36 cellular contexts compared by ENCODE assay signal in the genomic region with DNA sequence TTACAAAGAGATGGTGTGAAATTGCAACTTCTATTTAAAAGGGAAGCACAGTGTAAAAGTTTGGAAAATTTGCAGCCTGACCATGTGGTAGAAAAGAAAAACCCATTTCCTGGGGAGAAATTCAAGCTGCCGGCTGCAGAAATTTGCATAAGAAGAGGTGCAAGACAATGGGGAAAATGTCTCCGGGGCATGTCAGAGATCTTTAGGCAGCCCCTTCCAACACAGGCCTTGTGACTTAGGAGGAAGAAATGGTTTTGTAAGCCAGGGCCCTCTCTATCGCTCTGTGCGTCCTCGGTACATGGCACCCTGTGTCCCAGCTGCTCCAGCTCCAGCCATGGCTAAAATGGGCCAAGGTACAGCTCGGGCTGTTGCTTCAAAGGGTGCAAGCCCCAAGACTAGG. TPM values are rescaled to one million over a fixed set of nuclear protein-coding genes. Genes with fewer than 3 reads are reported as not detected.
"Had no signal": no experiment of that assay in that cellular context is flagged by ENCODE, and none has a peak within 500 bp of the region (broad histone marks: within the 10 kb centered on the region; RNA-seq: fewer than 3 reads in every experiment).

No MANE protein-coding gene starts in this region.

- H3K4me2 ChIP-seq: PC-9 had no signal

- H3K27me3 ChIP-seq: brain microvascular endothelial cell, MG63 had no signal

- H3K4me1 Mint-ChIP-seq: activated CD4-positive, alpha-beta memory T cell treated with anti-CD3 and anti-CD28 coated beads, Interleukin-2, amount 10 ng/mL, durations not matched to agents 7 days and 5 days; activated CD8-positive, alpha-beta memory T cell treated with anti-CD3 and anti-CD28 coated beads, Interleukin-2, amount 10 ng/mL, durations not matched to agents 7 days and 5 days; activated naive CD4-positive, alpha-beta T cell treated with anti-CD3 and anti-CD28 coated beads, Interleukin-2, amount 10 ng/mL, durations not matched to agents 7 days and 5 days; activated naive CD8-positive, alpha-beta T cell treated with anti-CD3 and anti-CD28 coated beads, Interleukin-2, amount 50 U/mL, for 24 hours; T-helper 17 cell had no signal

- ATAC-seq: activated CD8-positive, alpha-beta memory T cell treated with anti-CD3 and anti-CD28 coated beads, Interleukin-2, amount 10 ng/mL, durations not matched to agents 7 days and 5 days; activated naive CD8-positive, alpha-beta T cell treated with anti-CD3 and anti-CD28 coated beads, Interleukin-2, amount 50 U/mL, for 24 hours; Right ventricle myocardium inferior; SK-N-SH treated with all-trans-retinoic acid at 6 μM for 48 hours; T-cell; T-helper 17 cell had no signal

- H3K36me3 ChIP-seq: brain microvascular endothelial cell, MG63 had no signal

- H3K9me3 ChIP-seq: MG63 had no signal

- H2AFZ ChIP-seq: PC-9 had no signal

- H3K27ac Mint-ChIP-seq: activated CD4-positive, alpha-beta memory T cell treated with anti-CD3 and anti-CD28 coated beads, Interleukin-2, amount 10 ng/mL, durations not matched to agents 7 days and 5 days; activated CD8-positive, alpha-beta memory T cell treated with anti-CD3 and anti-CD28 coated beads, Interleukin-2, amount 10 ng/mL, durations not matched to agents 7 days and 5 days; activated naive CD4-positive, alpha-beta T cell treated with anti-CD3 and anti-CD28 coated beads, Interleukin-2, amount 10 ng/mL, durations not matched to agents 7 days and 5 days; activated naive CD8-positive, alpha-beta T cell; activated naive CD8-positive, alpha-beta T cell treated with anti-CD3 and anti-CD28 coated beads, Interleukin-2, amount 50 U/mL, for 24 hours; T-cell; T-helper 17 cell had no signal

- H3K4me3 Mint-ChIP-seq: activated CD4-positive, alpha-beta memory T cell treated with anti-CD3 and anti-CD28 coated beads, Interleukin-2, amount 10 ng/mL, durations not matched to agents 7 days and 5 days; activated CD8-positive, alpha-beta memory T cell treated with anti-CD3 and anti-CD28 coated beads, Interleukin-2, amount 10 ng/mL, durations not matched to agents 7 days and 5 days; activated naive CD4-positive, alpha-beta T cell treated with anti-CD3 and anti-CD28 coated beads, Interleukin-2, amount 10 ng/mL, durations not matched to agents 7 days and 5 days; activated naive CD8-positive, alpha-beta T cell; activated naive CD8-positive, alpha-beta T cell treated with anti-CD3 and anti-CD28 coated beads, Interleukin-2, amount 50 U/mL, for 24 hours; T-cell; T-helper 17 cell had no signal

- H3K27ac ChIP-seq: brain microvascular endothelial cell, PC-9, RWPE1, VCaP had no signal

- H3K4me3 ChIP-seq: MG63, PC-9 had no signal

- H3K9me3 Mint-ChIP-seq: activated CD4-positive, alpha-beta memory T cell treated with anti-CD3 and anti-CD28 coated beads, Interleukin-2, amount 10 ng/mL, durations not matched to agents 7 days and 5 days; activated naive CD4-positive, alpha-beta T cell treated with anti-CD3 and anti-CD28 coated beads, Interleukin-2, amount 10 ng/mL, durations not matched to agents 7 days and 5 days; activated naive CD8-positive, alpha-beta T cell treated with anti-CD3 and anti-CD28 coated beads, Interleukin-2, amount 50 U/mL, for 24 hours; T-cell had no signal

- DNase-seq: activated CD4-positive, alpha-beta memory T cell treated with anti-CD3 and anti-CD28 coated beads, Interleukin-2, amount 10 ng/mL, durations not matched to agents 7 days and 5 days; activated CD4-positive, alpha-beta T cell treated with anti-CD3 and anti-CD28 coated beads for 1 hour; activated CD4-positive, alpha-beta T cell treated with anti-CD3 and anti-CD28 coated beads for 48 hours; activated CD4-positive, CD25-positive, alpha-beta regulatory T cell; activated CD8-positive, alpha-beta memory T cell treated with anti-CD3 and anti-CD28 coated beads for 24 hours; activated CD8-positive, alpha-beta memory T cell treated with anti-CD3 and anti-CD28 coated beads, Interleukin-2, amount 10 ng/mL, durations not matched to agents 7 days and 5 days; activated CD8-positive, alpha-beta memory T cell treated with anti-CD3 and anti-CD28 coated beads, Interleukin-2, amount 50 U/mL, for 48 hours; activated effector memory CD4-positive, alpha-beta T cell treated with Interleukin-2 at 50 U/mL for 16 hours; activated naive CD4-positive, alpha-beta T cell treated with anti-CD3 and anti-CD28 coated beads, Interleukin-2, amount 10 ng/mL, durations not matched to agents 7 days and 5 days; activated naive CD8-positive, alpha-beta T cell treated with anti-CD3 and anti-CD28 coated beads, Interleukin-2, amount 50 U/mL, for 24 hours; activated T-cell treated with anti-CD3 and anti-CD28 coated beads, Interleukin-2, amount 50 U/mL, for 48 hours; amniotic stem cell; aorta; brain microvascular endothelial cell; central memory CD4-positive, alpha-beta T cell; MG63; NCI-H1048; NCI-H1105 treated with DMSO at 0.1 percent for 48 hours; NCI-H1436; NCI-H1694; NCI-H1930; NCI-H2081 treated with DMSO at 0.1 percent for 48 hours; NCI-H345; NCI-H524 treated with DMSO at 0.1 percent for 48 hours; PC-9; SIG-M5; T-cell; T-helper 17 cell; T-helper 9 cell had no signal

- H3K36me3 Mint-ChIP-seq: activated CD8-positive, alpha-beta memory T cell treated with anti-CD3 and anti-CD28 coated beads, Interleukin-2, amount 10 ng/mL, durations not matched to agents 7 days and 5 days; activated naive CD4-positive, alpha-beta T cell treated with anti-CD3 and anti-CD28 coated beads, Interleukin-2, amount 10 ng/mL, durations not matched to agents 7 days and 5 days; activated naive CD8-positive, alpha-beta T cell; T-cell had no signal

RNA-seq across cellular contexts. Expression of a gene that starts 40.4 kb away (rescaled TPM):
- total RNA-seq: activated CD4-positive, alpha-beta memory T cell treated with anti-CD3 and anti-CD28 coated beads, Interleukin-2, amount 10 ng/mL, durations not matched to agents 7 days and 5 days; activated CD8-positive, alpha-beta memory T cell treated with anti-CD3 and anti-CD28 coated beads, Interleukin-2, amount 10 ng/mL, durations not matched to agents 7 days and 5 days; NCI-H460; OCI-LY7; PC-9; T-cell; T-helper 17 cell had no signal

RNA-seq across cellular contexts. Expression of a gene that starts 54.5 kb away (rescaled TPM):
- total RNA-seq: activated CD4-positive, alpha-beta memory T cell treated with anti-CD3 and anti-CD28 coated beads, Interleukin-2, amount 10 ng/mL, durations not matched to agents 7 days and 5 days; OCI-LY7; T-helper 17 cell had no signal
